In genomic region chr16:46918905-46919792, GRCh38 we compare ENCODE assay signal across 1 cellular context.
TF ChIP-seq lines count a peak whose summit lies in the region.

No MANE protein-coding gene starts in this region.

TF ChIP-seq in HepG2, 621 proteins besides CTCF, POLR2A, EP300 and RAD21 (continued from another document):
- no peak for TF ChIP-seq ZXDC (CRISPR knock-in tag; IDR thresholded peaks at IDR 0.05)
